Comparison of ENCODE assay signal across 1 cellular context in genomic region chr16:87851601-87852000, GRCh38.
A peak's percentile ranks its signal among the peaks of the same experiment; 100 is the strongest.
TF ChIP-seq lines count a peak whose summit lies in the region.

No MANE protein-coding gene starts in this region.

TF ChIP-seq in HepG2, 621 proteins besides CTCF, POLR2A, EP300 and RAD21 (continued from another document):
- TF ChIP-seq ZBTB4 (CRISPR knock-in tag; IDR thresholded peaks at IDR 0.05; ENCODE audit: borderline replicate concordance) = peak; percentile 99
- TF ChIP-seq ZNF580 (CRISPR knock-in tag; IDR thresholded peaks at IDR 0.05; ENCODE audit: borderline replicate concordance, low read depth) = no peak
- TF ChIP-seq KDM6A (CRISPR knock-in tag; IDR thresholded peaks at IDR 0.05; ENCODE audit: low read depth) = no peak
- TF ChIP-seq ZKSCAN1 (IDR thresholded peaks at IDR 0.05; ENCODE audit: low read length) = no peak
- TF ChIP-seq FOXP1 (IDR thresholded peaks at IDR 0.05) = no peak
- no peak for TF ChIP-seq FOXP1 (CRISPR knock-in tag; IDR thresholded peaks at IDR 0.05)
- TF ChIP-seq POGK (CRISPR knock-in tag; conservative IDR thresholded peaks at IDR 0.05) = no peak
- peak; percentile 44; the same call in 1 of the 2 replicates for TF ChIP-seq HIC2 (CRISPR knock-in tag; IDR thresholded peaks at IDR 0.05; ENCODE audit: low read depth)
- TF ChIP-seq SOX5 (CRISPR knock-in tag; IDR thresholded peaks at IDR 0.05; ENCODE audit: borderline replicate concordance) = no peak
- TF ChIP-seq ZHX1 (CRISPR knock-in tag; IDR thresholded peaks at IDR 0.05; ENCODE audit: low read depth) = 0 out of 2 replicates have a peak, but pooled peaks have one; percentile 44
- no peak for TF ChIP-seq ZNF431 (CRISPR knock-in tag; IDR thresholded peaks at IDR 0.05; ENCODE audit: borderline replicate concordance, low read depth)
- no peak for TF ChIP-seq ZBTB8A (CRISPR knock-in tag; IDR thresholded peaks at IDR 0.05; ENCODE audit: borderline replicate concordance, low read depth)
- TF ChIP-seq ZNF432 (CRISPR knock-in tag; IDR thresholded peaks at IDR 0.05; ENCODE audit: borderline replicate concordance) = no peak
- 0 out of 2 replicates have a peak, but pooled peaks have one; percentile 13 for TF ChIP-seq ZKSCAN5 (CRISPR knock-in tag; IDR thresholded peaks at IDR 0.05)
- no peak for TF ChIP-seq RARG (CRISPR knock-in tag; IDR thresholded peaks at IDR 0.05; ENCODE audit: low read depth)
- TF ChIP-seq ZNF343 (CRISPR knock-in tag; IDR thresholded peaks at IDR 0.05) = 0 out of 2 replicates have a peak, but pooled peaks have one; percentile 21
- TF ChIP-seq RORA (CRISPR knock-in tag; IDR thresholded peaks at IDR 0.05) = no peak
- no peak for TF ChIP-seq HMGXB4 (CRISPR knock-in tag; IDR thresholded peaks at IDR 0.05; ENCODE audit: borderline replicate concordance in 1 of 2, low read depth in 1 of 2)
- peak; percentile 42; the same call in 1 of the 2 replicates for TF ChIP-seq ZNF281 (CRISPR knock-in tag; IDR thresholded peaks at IDR 0.05; ENCODE audit: borderline replicate concordance)
- no peak for TF ChIP-seq ZBTB21 (CRISPR knock-in tag; IDR thresholded peaks at IDR 0.05)
- no peak for TF ChIP-seq CREBL2 (CRISPR knock-in tag; IDR thresholded peaks at IDR 0.05; ENCODE audit: borderline replicate concordance)
- 0 out of 2 replicates have a peak, but pooled peaks have one; percentile 75 for TF ChIP-seq PCBP1 (IDR thresholded peaks at IDR 0.05; ENCODE audit: borderline replicate concordance, low read depth, low read length)
- TF ChIP-seq UBTF (CRISPR knock-in tag; IDR thresholded peaks at IDR 0.05) = peak; percentile 42
- TF ChIP-seq ZNF709 (CRISPR knock-in tag; IDR thresholded peaks at IDR 0.05) = no peak
- TF ChIP-seq ZBTB20 (CRISPR knock-in tag; IDR thresholded peaks at IDR 0.05; ENCODE audit: borderline replicate concordance, low read depth) = no peak
- TF ChIP-seq ZNF547 (CRISPR knock-in tag; IDR thresholded peaks at IDR 0.05) = no peak
- peak; percentile 21 for TF ChIP-seq AGO1 (IDR thresholded peaks at IDR 0.05; ENCODE audit: low read depth, low read length, poor library complexity, severe bottlenecking)
- peak; percentile 35; the same call in 1 of the 2 replicates for TF ChIP-seq NR2C2 (CRISPR knock-in tag; IDR thresholded peaks at IDR 0.05; ENCODE audit: borderline replicate concordance)
- TF ChIP-seq SOX6 (IDR thresholded peaks at IDR 0.05) = no peak
- TF ChIP-seq SOX6 (CRISPR knock-in tag; IDR thresholded peaks at IDR 0.05) = 0 out of 2 replicates have a peak, but pooled peaks have one; percentile 21
TF ChIP-seq in HepG2: peak in this region for 40.
